In genomic region chr5:128201065-128201926, GRCh38 we compare ENCODE assay signal across 8 cellular contexts.
DNase-seq lines count a peak whose midpoint lies in the region; ATAC-seq, FAIRE-seq and TF ChIP-seq lines count a peak whose summit lies in the region.

No MANE protein-coding gene starts in this region.

- H3K4me3 ChIP-seq in psoas muscle (peak overlapping the region; percentile 43), vagina (no peak overlapping the region)

- TF ChIP-seq POLR2A in H54 (IDR thresholded peaks at IDR 0.05; ENCODE audit: low read depth, low read length) (no peak), vagina (IDR thresholded peaks at IDR 0.05) (no peak)

- no peaks in the 10 kb centered on the region for H3K27me3 ChIP-seq in psoas muscle (ENCODE audit: insufficient read depth in 3 of 3, low read length in 2 of 3)
- H3K27me3 ChIP-seq in vagina: no peaks in the 10 kb centered on the region

- peak; percentile 90 for ATAC-seq in activated naive CD8-positive, alpha-beta T cell treated with anti-CD3 and anti-CD28 coated beads, Interleukin-2, amount 50 U/mL, for 24 hours
- ATAC-seq in left cardiac atrium (peak; percentile 84 to 88), psoas muscle (peak; percentile 75 to 87 (median 80))

- no peak overlapping the region for H3K27ac Mint-ChIP-seq in activated naive CD8-positive, alpha-beta T cell treated with anti-CD3 and anti-CD28 coated beads, Interleukin-2, amount 50 U/mL, for 24 hours

- TF ChIP-seq CTCF in GM10266 (IDR thresholded peaks at IDR 0.05; ENCODE audit: control insufficient read depth, insufficient read depth, low read depth, missing control alignments): peak; percentile 88
- peak; percentile 92 for TF ChIP-seq CTCF in psoas muscle (IDR thresholded peaks at IDR 0.05)
- peak; percentile 61 to 84 (median 79) for TF ChIP-seq CTCF in vagina (IDR thresholded peaks at IDR 0.05)

- H3K27ac ChIP-seq in psoas muscle (peak overlapping the region; percentile 88), vagina (no peak overlapping the region)

- H3K9me3 Mint-ChIP-seq in activated naive CD8-positive, alpha-beta T cell treated with anti-CD3 and anti-CD28 coated beads, Interleukin-2, amount 50 U/mL, for 24 hours: peaks cover 6% of the 10 kb centered on the region

- H3K27me3 Mint-ChIP-seq in activated naive CD8-positive, alpha-beta T cell treated with anti-CD3 and anti-CD28 coated beads, Interleukin-2, amount 50 U/mL, for 24 hours: peaks cover 7% of the 10 kb centered on the region

- H3K36me3 ChIP-seq in psoas muscle (ENCODE audit: insufficient read depth in 1 of 2, low read depth in 1 of 2) (no peaks in the 10 kb centered on the region), vagina (no peaks in the 10 kb centered on the region)

- H3K4me1 ChIP-seq in psoas muscle (peaks cover 42% of the 10 kb centered on the region), vagina (no peaks in the 10 kb centered on the region)

- no peak for FAIRE-seq in H54 (lab: Jason Lieb, UNC)

- peaks cover 28% of the 10 kb centered on the region for H3K4me1 Mint-ChIP-seq in activated naive CD8-positive, alpha-beta T cell treated with anti-CD3 and anti-CD28 coated beads, Interleukin-2, amount 50 U/mL, for 24 hours

- 10 to 15% (median 11%) methylated on average over 36 of the region's 36 CpGs for WGBS in psoas muscle, 3 donors

- intact Hi-C loops in left cardiac atrium (cut with DNase I) (loop anchor here (2.0 to 5.0 kb wide), 3 partner anchors 454 to 636 kb away; no protein-coding TSS in a partner anchor), psoas muscle (cut with DNase I) (loop anchor here (1.0 to 10.0 kb wide), 3 partner anchors 446 to 637 kb away; no protein-coding TSS in a partner anchor), vagina (cut with DNase I) (loop anchor here (5.0 to 10.0 kb wide), 2 partner anchors 446 to 639 kb away; no protein-coding TSS in a partner anchor)

- no peaks in the 10 kb centered on the region for H3K9me3 ChIP-seq in psoas muscle
- no peaks in the 10 kb centered on the region for H3K9me3 ChIP-seq in vagina

- peaks cover 13% of the 10 kb centered on the region for H3K36me3 Mint-ChIP-seq in activated naive CD8-positive, alpha-beta T cell treated with anti-CD3 and anti-CD28 coated beads, Interleukin-2, amount 50 U/mL, for 24 hours (ENCODE audit: low read depth)

- H3K4me3 Mint-ChIP-seq in activated naive CD8-positive, alpha-beta T cell treated with anti-CD3 and anti-CD28 coated beads, Interleukin-2, amount 50 U/mL, for 24 hours: no peak overlapping the region

- peak; percentile 81 for DNase-seq in GM10266 (ENCODE audit: extremely low spot score)
- DNase-seq in H54 (ENCODE audit: insufficient read length, low spot score): peak; percentile 52
- DNase-seq in M059J (ENCODE audit: low read depth): peak; percentile 64
- peak; percentile 67 for DNase-seq in T follicular helper cell (ENCODE audit: low read depth)
- peak; percentile 85 for DNase-seq in activated naive CD8-positive, alpha-beta T cell treated with anti-CD3 and anti-CD28 coated beads, Interleukin-2, amount 50 U/mL, for 24 hours
- DNase-seq in left cardiac atrium: peak; percentile 83
- peak; percentile 81 to 89 for DNase-seq in psoas muscle
- DNase-seq in vagina (ENCODE audit: extremely low spot score in 2 of 2): no peak

Comparison
In these comparisons a context has a peak if more than half of its experiments do, and no peak if none do; other contexts are left out.
1. DNase-seq: peak in GM10266 (single experiment), H54 (single experiment), M059J (single experiment), T follicular helper cell (single experiment), activated naive CD8-positive, alpha-beta T cell treated with anti-CD3 and anti-CD28 coated beads, Interleukin-2, amount 50 U/mL, for 24 hours (single experiment), left cardiac atrium (single experiment) and psoas muscle (2 of 2); none in vagina (0 of 2).
2. Peak in every context shown above with its lines, with median percentiles within 50 percentile points of each other: CTCF ChIP-seq and ATAC-seq.